ENCODE assay signal across 9 cellular contexts in genomic region chr4:175716956-175717355, GRCh38.
"Had no signal": no experiment of that assay in that cellular context is flagged by ENCODE, and none has a peak within 500 bp of the region (broad histone marks: within the 10 kb centered on the region; RNA-seq: fewer than 3 reads in every experiment).

No MANE protein-coding gene starts in this region.

- H3K27me3 Mint-ChIP-seq: IgD-negative memory B cell had no signal

- H3K9me3 Mint-ChIP-seq: GM23338, H9 had no signal

- DNase-seq: H9, HCEC 1CT, KBM-7 had no signal

- FAIRE-seq: H1, H54, HepG2 had no signal

- H3K27ac Mint-ChIP-seq: GM23338, IgD-negative memory B cell had no signal

- H3K36me3 Mint-ChIP-seq: IgD-negative memory B cell had no signal

- H3K4me3 Mint-ChIP-seq: GM23338, H9, IgD-negative memory B cell had no signal

- H3K4me3 ChIP-seq: GM23338 had no signal

- ATAC-seq: GM23338, HepG2 had no signal

- H3K27ac ChIP-seq: HL-60 had no signal
